Comparison of ENCODE assay signal across 8 cellular contexts in the genomic region with DNA sequence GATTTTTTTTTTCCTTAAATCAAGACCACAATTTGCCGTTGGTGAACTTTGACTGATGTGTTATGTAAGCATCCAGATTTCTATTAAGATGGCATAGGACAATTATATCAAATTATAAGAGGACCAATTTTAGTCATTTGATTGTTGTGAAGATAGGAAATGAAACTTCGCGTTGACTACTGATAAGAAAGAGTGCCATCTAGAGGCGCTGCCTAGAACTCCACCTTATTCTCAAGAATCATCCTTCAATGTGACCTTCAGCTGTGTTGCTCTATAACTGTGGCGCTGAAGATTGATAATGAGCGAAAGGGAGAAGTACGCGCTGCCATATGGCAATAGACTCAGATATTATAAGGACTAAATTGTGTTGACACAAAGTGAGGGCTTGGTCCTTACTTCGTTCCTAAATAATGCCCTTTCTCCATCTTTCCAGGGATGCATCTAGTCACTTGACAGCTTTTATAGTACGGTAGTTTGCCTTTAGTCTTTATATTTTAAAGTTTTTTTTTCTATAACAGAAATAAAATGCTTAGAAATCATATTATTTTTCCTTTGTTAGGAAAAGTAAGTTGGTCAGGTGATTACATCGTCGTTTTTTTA.
DNase-seq lines count a peak whose midpoint lies in the region; ATAC-seq and TF ChIP-seq lines count a peak whose summit lies in the region.

No MANE protein-coding gene starts in this region.

- no peaks in the 10 kb centered on the region for H3K4me1 Mint-ChIP-seq in neural crest cell

- H3K79me2 ChIP-seq in DOHH2 (ENCODE audit: control insufficient read depth, low read length): no peaks in the 10 kb centered on the region
- H3K79me2 ChIP-seq in GM23248 (ENCODE audit: insufficient read depth): no peaks in the 10 kb centered on the region

- H3K27ac Mint-ChIP-seq in neural crest cell (ENCODE audit: unreplicated experiment): no peak overlapping the region

- H3K27ac ChIP-seq in DOHH2 (ENCODE audit: low read depth, low read length) (no peak overlapping the region), GM23248 (no peak overlapping the region)

- DNase-seq in GM23248 (peak; percentile 63), NCI-H1105 treated with DMSO at 0.1 percent for 48 hours (lab: John Stamatoyannopoulos, UW) (peak; percentile 76), SKM-1 (lab: John Stamatoyannopoulos, UW; ENCODE audit: unreplicated experiment) (peak; percentile 6), epithelial cell of proximal tubule (ENCODE audit: low read depth) (peak; percentile 3), neural crest cell (ENCODE audit: low read depth, low spot score) (peak; percentile 56), GDM1 (lab: John Stamatoyannopoulos, UW) (no peak)

- no peaks in the 10 kb centered on the region for H3K36me3 Mint-ChIP-seq in neural crest cell (ENCODE audit: low read depth)

- peak; percentile 81 for TF ChIP-seq CTCF in DOHH2 (IDR thresholded peaks at IDR 0.05; ENCODE audit: low read depth, low read length, poor library complexity, severe bottlenecking)
- TF ChIP-seq CTCF in epithelial cell of proximal tubule (conservative IDR thresholded peaks at IDR 0.05; ENCODE audit: low read depth, low read length): peak; percentile 79
- peak; percentile 88 for TF ChIP-seq CTCF in neural crest cell (conservative IDR thresholded peaks at IDR 0.05)

- H3K4me2 ChIP-seq in DOHH2 (ENCODE audit: low read length) (no peak overlapping the region), GM23248 (ENCODE audit: unreplicated experiment) (no peak overlapping the region)

- no peaks in the 10 kb centered on the region for H3F3A ChIP-seq in DOHH2 (ENCODE audit: control insufficient read depth, insufficient read depth)
- H3F3A ChIP-seq in GM23248 (ENCODE audit: insufficient read depth): no peaks in the 10 kb centered on the region

- no peak overlapping the region for H3K9ac ChIP-seq in GM23248

- H4K20me1 ChIP-seq in DOHH2 (ENCODE audit: control insufficient read depth, insufficient read depth, low read depth, low read length) (no peaks in the 10 kb centered on the region), GM23248 (ENCODE audit: insufficient read depth) (no peaks in the 10 kb centered on the region)

- H3K9me3 ChIP-seq in DOHH2 (ENCODE audit: control insufficient read depth, insufficient read depth, low read length): no peaks in the 10 kb centered on the region
- no peaks in the 10 kb centered on the region for H3K9me3 ChIP-seq in GM23248 (ENCODE audit: low read depth)

- H3K36me3 ChIP-seq in DOHH2 (ENCODE audit: control insufficient read depth, low read length) (no peaks in the 10 kb centered on the region), GM23248 (ENCODE audit: low read depth) (no peaks in the 10 kb centered on the region)

- in situ Hi-C loops in GM23248 (cut with MboI): loop anchor here (10.0 kb wide), 1 partner anchor 676 kb away; no protein-coding TSS in a partner anchor

- H3K9me3 Mint-ChIP-seq in neural crest cell: no peaks in the 10 kb centered on the region

- ATAC-seq in HG03342 (IDR thresholded peaks at IDR 0.05; ENCODE audit: unreplicated experiment): no peak

- H3K4me3 Mint-ChIP-seq in neural crest cell: no peak overlapping the region

- WGBS in GM23248 (ENCODE audit: low coverage in 1 of 2, low lambda C conversion rate in 2 of 2, missing lambda C conversion rate in 2 of 2), 2 experiments: 13 to 14% methylated on average over 12 of the region's 12 CpGs

- no peaks in the 10 kb centered on the region for H3K4me1 ChIP-seq in DOHH2 (ENCODE audit: control insufficient read depth, low read length)
- no peaks in the 10 kb centered on the region for H3K4me1 ChIP-seq in GM23248 (ENCODE audit: insufficient read depth)

- peaks cover 32% of the 10 kb centered on the region for H3K27me3 Mint-ChIP-seq in neural crest cell (ENCODE audit: low read depth)

- H3K9me2 ChIP-seq in DOHH2 (replicated peaks; ENCODE audit: control insufficient read depth, low read length) (no peaks in the 10 kb centered on the region), GM23248 (ENCODE audit: insufficient read depth) (no peaks in the 10 kb centered on the region)

- no peak overlapping the region for H3K4me3 ChIP-seq in DOHH2 (ENCODE audit: low read length)
- no peak overlapping the region for H3K4me3 ChIP-seq in GM23248
- H3K4me3 ChIP-seq in epithelial cell of proximal tubule (ENCODE audit: low read depth, low read length): no peak overlapping the region

- no peak overlapping the region for H2AFZ ChIP-seq in GM23248

- H3K27me3 ChIP-seq in DOHH2 (ENCODE audit: control insufficient read depth, low read length) (no peaks in the 10 kb centered on the region), GM23248 (replicated peaks; ENCODE audit: insufficient read depth) (peaks cover 15% of the 10 kb centered on the region; the same call in 1 of the 2 replicates)
